In the genomic region with DNA sequence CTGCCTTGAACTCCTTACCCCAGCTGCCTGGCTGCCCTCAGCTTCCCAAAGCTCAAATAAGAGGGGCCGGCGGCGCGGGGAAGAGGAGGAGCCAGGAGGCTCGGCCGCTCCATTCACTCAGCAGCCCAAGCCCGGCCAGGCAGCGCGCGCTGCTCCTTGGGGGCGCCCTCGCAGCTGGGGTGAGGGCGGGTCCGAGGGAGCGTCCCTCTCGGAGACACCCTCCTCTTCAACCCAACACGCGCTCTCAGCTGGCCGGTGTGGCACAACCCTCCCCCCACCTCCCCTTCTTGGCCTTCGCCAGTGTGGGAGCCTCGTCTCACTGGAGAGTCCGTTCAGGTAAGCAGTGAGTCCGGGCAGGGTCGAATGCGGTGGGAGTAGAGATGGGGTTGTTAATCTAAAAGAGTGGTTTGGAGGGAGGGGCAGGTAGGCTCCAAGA, we compare ENCODE assay signal across 1 cellular context.
TF ChIP-seq lines count a peak whose summit lies in the region.

TSS of gene WT1 (minus strand) at position 29 of the 436 bp plus-strand sequence.

TF ChIP-seq in HEK293, 187 proteins besides CTCF, POLR2A, EP300 and RAD21 (continued from another document and continues in another):
- TF ChIP-seq ZBTB10 (tag by site-specific recombination; IDR thresholded peaks at IDR 0.05) (no peak), ZNF416 (tag by site-specific recombination; IDR thresholded peaks at IDR 0.05) (no peak), ZNF571 (tag by site-specific recombination; IDR thresholded peaks at IDR 0.05) (no peak), KLF1 (tag by site-specific recombination; IDR thresholded peaks at IDR 0.05) (peak; percentile 75), ZNF514 (tag by site-specific recombination; IDR thresholded peaks at IDR 0.05) (no peak), SCRT1 (tag by site-specific recombination; IDR thresholded peaks at IDR 0.05; ENCODE audit: borderline replicate concordance) (no peak), TRIM28 (IDR thresholded peaks at IDR 0.05; ENCODE audit: borderline replicate concordance, low read length) (no peak), BCL6B (tag by site-specific recombination; IDR thresholded peaks at IDR 0.05) (no peak), ZNF19 (tag by site-specific recombination; IDR thresholded peaks at IDR 0.05; ENCODE audit: low read depth) (no peak), ZNF404 (tag by site-specific recombination; IDR thresholded peaks at IDR 0.05) (no peak), REPIN1 (tag by site-specific recombination; IDR thresholded peaks at IDR 0.05; ENCODE audit: low read depth) (no peak), ZNF48 (tag by site-specific recombination; IDR thresholded peaks at IDR 0.05) (no peak), ELK4 (IDR thresholded peaks at IDR 0.05; ENCODE audit: borderline replicate concordance, low read depth, low read length) (no peak), ZNF701 (tag by site-specific recombination; IDR thresholded peaks at IDR 0.05) (no peak), SP2 (tag by site-specific recombination; IDR thresholded peaks at IDR 0.05) (peak; percentile 41), ZSCAN18 (tag by site-specific recombination; IDR thresholded peaks at IDR 0.05) (no peak), ZNF510 (tag by site-specific recombination; IDR thresholded peaks at IDR 0.05; ENCODE audit: insufficient replicate concordance) (no peak), ZNF433 (tag by site-specific recombination; IDR thresholded peaks at IDR 0.05; ENCODE audit: low read depth) (no peak), ZNF692 (tag by site-specific recombination; IDR thresholded peaks at IDR 0.05) (no peak), GFI1B (tag by site-specific recombination; IDR thresholded peaks at IDR 0.05) (no peak), ZNF114 (tag by site-specific recombination; IDR thresholded peaks at IDR 0.05) (no peak), ZNF223 (tag by site-specific recombination; IDR thresholded peaks at IDR 0.05) (no peak), ZNF513 (tag by site-specific recombination; IDR thresholded peaks at IDR 0.05) (no peak), ZBTB7A (tag by site-specific recombination; IDR thresholded peaks at IDR 0.05; ENCODE audit: low read depth) (no peak), ZNF23 (tag by site-specific recombination; IDR thresholded peaks at IDR 0.05; ENCODE audit: borderline replicate concordance) (no peak)
- TF ChIP-seq, protein P1, sequence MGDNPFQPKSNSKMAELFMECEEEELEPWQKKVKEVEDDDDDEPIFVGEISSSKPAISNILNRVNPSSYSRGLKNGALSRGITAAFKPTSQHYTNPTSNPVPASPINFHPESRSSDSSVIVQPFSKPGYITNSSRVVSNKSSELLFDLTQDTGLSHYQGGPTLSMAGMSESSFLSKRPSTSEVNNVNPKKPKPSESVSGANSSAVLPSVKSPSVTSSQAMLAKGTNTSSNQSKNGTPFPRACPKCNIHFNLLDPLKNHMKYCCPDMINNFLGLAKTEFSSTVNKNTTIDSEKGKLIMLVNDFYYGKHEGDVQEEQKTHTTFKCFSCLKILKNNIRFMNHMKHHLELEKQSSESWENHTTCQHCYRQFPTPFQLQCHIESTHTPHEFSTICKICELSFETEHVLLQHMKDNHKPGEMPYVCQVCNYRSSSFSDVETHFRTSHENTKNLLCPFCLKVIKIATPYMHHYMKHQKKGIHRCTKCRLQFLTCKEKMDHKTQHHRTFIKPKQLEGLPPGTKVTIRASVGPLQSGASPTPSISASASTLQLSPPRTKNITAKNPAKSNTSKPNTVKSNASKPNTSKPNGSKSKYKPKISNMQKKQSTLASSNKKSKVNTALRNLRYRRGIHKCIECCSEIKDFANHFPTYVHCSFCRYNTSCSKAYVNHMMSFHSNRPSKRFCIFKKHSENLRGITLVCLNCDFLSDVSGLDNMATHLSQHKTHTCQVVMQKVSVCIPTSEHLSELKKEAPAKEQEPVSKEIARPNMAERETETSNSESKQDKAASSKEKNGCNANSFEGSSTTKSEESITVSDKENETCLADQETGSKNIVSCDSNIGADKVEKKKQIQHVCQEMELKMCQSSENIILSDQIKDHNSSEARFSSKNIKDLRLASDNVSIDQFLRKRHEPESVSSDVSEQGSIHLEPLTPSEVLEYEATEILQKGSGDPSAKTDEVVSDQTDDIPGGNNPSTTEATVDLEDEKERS (tag by site-specific recombination; IDR thresholded peaks at IDR 0.05) = no peak
- TF ChIP-seq, protein P2, sequence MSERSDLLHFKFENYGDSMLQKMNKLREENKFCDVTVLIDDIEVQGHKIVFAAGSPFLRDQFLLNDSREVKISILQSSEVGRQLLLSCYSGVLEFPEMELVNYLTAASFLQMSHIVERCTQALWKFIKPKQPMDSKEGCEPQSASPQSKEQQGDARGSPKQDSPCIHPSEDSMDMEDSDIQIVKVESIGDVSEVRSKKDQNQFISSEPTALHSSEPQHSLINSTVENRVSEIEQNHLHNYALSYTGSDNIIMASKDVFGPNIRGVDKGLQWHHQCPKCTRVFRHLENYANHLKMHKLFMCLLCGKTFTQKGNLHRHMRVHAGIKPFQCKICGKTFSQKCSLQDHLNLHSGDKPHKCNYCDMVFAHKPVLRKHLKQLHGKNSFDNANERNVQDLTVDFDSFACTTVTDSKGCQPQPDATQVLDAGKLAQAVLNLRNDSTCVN (tag by site-specific recombination; optimal IDR thresholded peaks at IDR 0.05) = peak; percentile 55
- TF ChIP-seq, protein P3, sequence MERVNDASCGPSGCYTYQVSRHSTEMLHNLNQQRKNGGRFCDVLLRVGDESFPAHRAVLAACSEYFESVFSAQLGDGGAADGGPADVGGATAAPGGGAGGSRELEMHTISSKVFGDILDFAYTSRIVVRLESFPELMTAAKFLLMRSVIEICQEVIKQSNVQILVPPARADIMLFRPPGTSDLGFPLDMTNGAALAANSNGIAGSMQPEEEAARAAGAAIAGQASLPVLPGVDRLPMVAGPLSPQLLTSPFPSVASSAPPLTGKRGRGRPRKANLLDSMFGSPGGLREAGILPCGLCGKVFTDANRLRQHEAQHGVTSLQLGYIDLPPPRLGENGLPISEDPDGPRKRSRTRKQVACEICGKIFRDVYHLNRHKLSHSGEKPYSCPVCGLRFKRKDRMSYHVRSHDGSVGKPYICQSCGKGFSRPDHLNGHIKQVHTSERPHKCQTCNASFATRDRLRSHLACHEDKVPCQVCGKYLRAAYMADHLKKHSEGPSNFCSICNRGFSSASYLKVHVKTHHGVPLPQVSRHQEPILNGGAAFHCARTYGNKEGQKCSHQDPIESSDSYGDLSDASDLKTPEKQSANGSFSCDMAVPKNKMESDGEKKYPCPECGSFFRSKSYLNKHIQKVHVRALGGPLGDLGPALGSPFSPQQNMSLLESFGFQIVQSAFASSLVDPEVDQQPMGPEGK (tag by site-specific recombination; IDR thresholded peaks at IDR 0.05) = peak; percentile 56; the same call in 1 of the 2 replicates
- TF ChIP-seq, protein P4, sequence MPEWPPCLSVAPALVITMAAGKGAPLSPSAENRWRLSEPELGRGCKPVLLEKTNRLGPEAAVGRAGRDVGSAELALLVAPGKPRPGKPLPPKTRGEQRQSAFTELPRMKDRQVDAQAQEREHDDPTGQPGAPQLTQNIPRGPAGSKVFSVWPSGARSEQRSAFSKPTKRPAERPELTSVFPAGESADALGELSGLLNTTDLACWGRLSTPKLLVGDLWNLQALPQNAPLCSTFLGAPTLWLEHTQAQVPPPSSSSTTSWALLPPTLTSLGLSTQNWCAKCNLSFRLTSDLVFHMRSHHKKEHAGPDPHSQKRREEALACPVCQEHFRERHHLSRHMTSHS (tag by site-specific recombination; IDR thresholded peaks at IDR 0.05) = no peak
- TF ChIP-seq, protein P5, sequence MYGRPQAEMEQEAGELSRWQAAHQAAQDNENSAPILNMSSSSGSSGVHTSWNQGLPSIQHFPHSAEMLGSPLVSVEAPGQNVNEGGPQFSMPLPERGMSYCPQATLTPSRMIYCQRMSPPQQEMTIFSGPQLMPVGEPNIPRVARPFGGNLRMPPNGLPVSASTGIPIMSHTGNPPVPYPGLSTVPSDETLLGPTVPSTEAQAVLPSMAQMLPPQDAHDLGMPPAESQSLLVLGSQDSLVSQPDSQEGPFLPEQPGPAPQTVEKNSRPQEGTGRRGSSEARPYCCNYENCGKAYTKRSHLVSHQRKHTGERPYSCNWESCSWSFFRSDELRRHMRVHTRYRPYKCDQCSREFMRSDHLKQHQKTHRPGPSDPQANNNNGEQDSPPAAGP (tag by site-specific recombination; IDR thresholded peaks at IDR 0.05) = no peak
